In genomic region chr16:24098896-24099295, GRCh38 we compare ENCODE assay signal across 21 cellular contexts.
DNase-seq lines count a peak whose midpoint lies in the region; FAIRE-seq and TF ChIP-seq lines count a peak whose summit lies in the region.
"Had no signal": no experiment of that assay in that cellular context is flagged by ENCODE, and none has a peak within 500 bp of the region (broad histone marks: within the 10 kb centered on the region; RNA-seq: fewer than 3 reads in every experiment).

No MANE protein-coding gene starts in this region.

- H3K36me3 ChIP-seq in NT2/D1 (ENCODE audit: insufficient read depth, insufficient read length, low read length) (no peaks in the 10 kb centered on the region), endodermal cell (ENCODE audit: control insufficient read depth, insufficient read depth, low read length) (no peaks in the 10 kb centered on the region)

- no peaks in the 10 kb centered on the region for H3K79me1 ChIP-seq in H9 (ENCODE audit: insufficient read depth, low read depth, low read length, poor library complexity, severe bottlenecking)

- DNase-seq in H9 (no peak), NT2/D1 (ENCODE audit: low read depth, low spot score) (peak; percentile 57), endodermal cell (no peak), neural crest cell (ENCODE audit: low read depth, low spot score) (no peak), nucleus accumbens (lab: John Stamatoyannopoulos, UW) (no peak), GM12891 (ENCODE audit: insufficient read length, low spot score) (no peak), GM13977 (ENCODE audit: low spot score) (no peak)
- no peak for DNase-seq in activated naive CD4-positive, alpha-beta T cell treated with anti-CD3 and anti-CD28 coated beads for 36 hours
- DNase-seq: CD4-positive, CD25-positive, alpha-beta regulatory T cell; DMS53; H7; HFFc6; NCI-H1105; NCI-H1436 treated with DMSO at 0.1 percent for 48 hours; NCI-H187 treated with DMSO at 0.1 percent for 48 hours; NCI-H2107; NCI-H524; NCI-H774; PC-3 had no signal

- no peaks in the 10 kb centered on the region for H4K20me1 ChIP-seq in H9 (ENCODE audit: control insufficient read depth, insufficient read depth, insufficient read length)
- H4K20me1 ChIP-seq: BLaER1 had no signal

- no peak overlapping the region for H2AFZ ChIP-seq in H9 (ENCODE audit: low read length)

- H3K4ac ChIP-seq in H9 (ENCODE audit: low read depth, low read length) = no peak overlapping the region

- H3K9me3 Mint-ChIP-seq in H9 = peaks cover 3 to 5% of the 10 kb centered on the region in 2 experiments; a peak in 4 of 5 replicates
- peaks cover 8% of the 10 kb centered on the region for H3K9me3 Mint-ChIP-seq in endodermal cell
- H3K9me3 Mint-ChIP-seq in neural crest cell = no peaks in the 10 kb centered on the region
- H3K9me3 Mint-ChIP-seq in activated naive CD4-positive, alpha-beta T cell treated with anti-CD3 and anti-CD28 coated beads for 36 hours = no peaks in the 10 kb centered on the region
- H3K9me3 Mint-ChIP-seq: CD4-positive, CD25-positive, alpha-beta regulatory T cell had no signal

- no peak overlapping the region for H4K8ac ChIP-seq in H9 (replicated peaks; ENCODE audit: insufficient read length, low read depth, low read length)

- TF ChIP-seq CTCF in H9 (conservative IDR thresholded peaks at IDR 0.05) = no peak
- TF ChIP-seq CTCF in endodermal cell (conservative IDR thresholded peaks at IDR 0.05) = no peak
- no peak for TF ChIP-seq CTCF in neural crest cell (conservative IDR thresholded peaks at IDR 0.05)
- no peak for TF ChIP-seq CTCF in GM13977 (IDR thresholded peaks at IDR 0.05; ENCODE audit: extremely low read depth, insufficient read depth, missing control alignments)

- no peak overlapping the region for H2BK120ac ChIP-seq in H9 (ENCODE audit: low read depth, low read length, poor library complexity, severe bottlenecking)

- CTCF ChIA-PET in activated naive CD4-positive, alpha-beta T cell treated with anti-CD3 and anti-CD28 coated beads for 36 hours (lab: Charles Lee) = interaction anchor here (1.6 kb wide), 1 partner anchor 28 kb away, joined by 6 read pairs; no protein-coding TSS in a partner anchor

- no peak overlapping the region for H3K4me3 ChIP-seq in NT2/D1 (ENCODE audit: insufficient read length, low read depth)
- H3K4me3 ChIP-seq in endodermal cell (ENCODE audit: low read length) = no peak overlapping the region
- H3K4me3 ChIP-seq: BLaER1 had no signal

- H2BK15ac ChIP-seq in H9 (ENCODE audit: low read depth, low read length) = no peak overlapping the region

- FAIRE-seq in GM12891 (lab: Jason Lieb, UNC) = no peak
- FAIRE-seq: HTR-8/SVneo had no signal

- H3K27me3 ChIP-seq in H9 (ENCODE audit: insufficient read depth, low read length) (no peaks in the 10 kb centered on the region), NT2/D1 (ENCODE audit: insufficient read depth, insufficient read length) (no peaks in the 10 kb centered on the region), endodermal cell (ENCODE audit: control insufficient read depth, insufficient read depth, low read length, poor library complexity, severe bottlenecking) (no peaks in the 10 kb centered on the region)
- H3K27me3 ChIP-seq: BLaER1 had no signal

- 0 out of 5 replicates have a peak overlapping the region, but pooled peaks of 1 of the 2 experiments have one; percentile 1 for H3K4me3 Mint-ChIP-seq in H9
- no peak overlapping the region for H3K4me3 Mint-ChIP-seq in endodermal cell
- no peak overlapping the region for H3K4me3 Mint-ChIP-seq in neural crest cell
- H3K4me3 Mint-ChIP-seq in activated naive CD4-positive, alpha-beta T cell treated with anti-CD3 and anti-CD28 coated beads for 36 hours = no peak overlapping the region
- H3K4me3 Mint-ChIP-seq: CD4-positive, CD25-positive, alpha-beta regulatory T cell; HFFc6 had no signal

- H3T11ph ChIP-seq in H9 (ENCODE audit: low read length) = no peak overlapping the region

- H3K4me2 ChIP-seq in H9 (ENCODE audit: insufficient read depth, insufficient read length, low read length) = peak overlapping the region; percentile 56
- H3K4me2 ChIP-seq: BLaER1 had no signal

- no peak overlapping the region for H2AK5ac ChIP-seq in H9 (ENCODE audit: insufficient read length, low read length)

- intact Hi-C loops in activated naive CD4-positive, alpha-beta T cell treated with anti-CD3 and anti-CD28 coated beads for 36 hours (cut with micrococcal nuclease) = no loop called here

- peak overlapping the region; percentile 64 for H3K27ac ChIP-seq in H9 (ENCODE audit: insufficient read length, low read depth, low read length)
- peak overlapping the region; percentile 88 for H3K27ac ChIP-seq in endodermal cell (ENCODE audit: low read depth, low read length)
- H3K27ac ChIP-seq: BLaER1 had no signal

- no peak overlapping the region for H4K5ac ChIP-seq in H9 (ENCODE audit: insufficient read length, low read depth, low read length)

- peak overlapping the region; percentile 66 for H2BK5ac ChIP-seq in H9 (ENCODE audit: insufficient read length, low read length)

- H3K27ac Mint-ChIP-seq in H9 (peak overlapping the region; percentile 44 to 98 (median 96); a peak in 6 of 7 replicates), endodermal cell (no peak overlapping the region), neural crest cell (ENCODE audit: unreplicated experiment) (peak overlapping the region; percentile 19)
- no peak overlapping the region for H3K27ac Mint-ChIP-seq in activated naive CD4-positive, alpha-beta T cell treated with anti-CD3 and anti-CD28 coated beads for 36 hours
- H3K27ac Mint-ChIP-seq: HFFc6 had no signal

- in situ Hi-C loops in GM13977 (cut with MboI; ENCODE audit: low pct_unique_long_range_greater_than_20kb, low sequenced_read_pairs, unreplicated experiment) = no loop called here

- H3K4me1 ChIP-seq in H9 (ENCODE audit: insufficient read depth, low read length) (peaks cover 4% of the 10 kb centered on the region; the same call in 1 of the 2 replicates), NT2/D1 (ENCODE audit: insufficient read depth, insufficient read length) (no peaks in the 10 kb centered on the region), endodermal cell (ENCODE audit: control insufficient read depth, insufficient read depth, low read length) (no peaks in the 10 kb centered on the region)

- no peak overlapping the region for H2BK20ac ChIP-seq in H9 (ENCODE audit: low read depth, low read length, poor library complexity, severe bottlenecking)

- H4K91ac ChIP-seq in H9 (ENCODE audit: insufficient read length, low read depth, low read length) = no peak overlapping the region

- H2BK12ac ChIP-seq in H9 (ENCODE audit: insufficient read length, low read depth, low read length) = no peak overlapping the region

- H3K56ac ChIP-seq in H9 (ENCODE audit: insufficient read length, low read depth, low read length) = no peak overlapping the region

- H3K9me3 ChIP-seq in H9 (ENCODE audit: control insufficient read depth, low read depth, low read length) = no peaks in the 10 kb centered on the region
- H3K9me3 ChIP-seq in NT2/D1 (ENCODE audit: insufficient read depth, low read length) = 0 out of 2 replicates have a peak, but pooled peaks cover 3% of the 10 kb centered on the region
- peaks cover 5% of the 10 kb centered on the region for H3K9me3 ChIP-seq in endodermal cell (ENCODE audit: control insufficient read depth, low read length)
- H3K9me3 ChIP-seq: BLaER1 had no signal

- no peak overlapping the region for H3K14ac ChIP-seq in H9 (ENCODE audit: insufficient read depth, low read length)

- H3K27me3 Mint-ChIP-seq in H9 (ENCODE audit: low read depth) (no peaks in the 10 kb centered on the region; the same call in 1 of the 2 replicates), endodermal cell (ENCODE audit: insufficient read depth) (no peaks in the 10 kb centered on the region), neural crest cell (ENCODE audit: low read depth) (no peaks in the 10 kb centered on the region)
- H3K27me3 Mint-ChIP-seq in activated naive CD4-positive, alpha-beta T cell treated with anti-CD3 and anti-CD28 coated beads for 36 hours (ENCODE audit: low read depth) = no peaks in the 10 kb centered on the region
- H3K27me3 Mint-ChIP-seq: CD4-positive, CD25-positive, alpha-beta regulatory T cell had no signal

- H3K79me2 ChIP-seq in H9 (ENCODE audit: insufficient read depth, low read length) = no peaks in the 10 kb centered on the region

- H3K4me1 Mint-ChIP-seq in H9 (peaks cover 63% of the 10 kb centered on the region in 2 experiments), endodermal cell (peaks cover 8% of the 10 kb centered on the region), neural crest cell (peaks cover 9% of the 10 kb centered on the region)
- H3K4me1 Mint-ChIP-seq in activated naive CD4-positive, alpha-beta T cell treated with anti-CD3 and anti-CD28 coated beads for 36 hours (ENCODE audit: low read depth) = no peaks in the 10 kb centered on the region

- H3K23ac ChIP-seq in H9 (ENCODE audit: insufficient read length, low read depth, low read length) = no peak overlapping the region

- no peak for TF ChIP-seq POLR2A in GM12891 (IDR thresholded peaks at IDR 0.05; ENCODE audit: low read depth, low read length)

- H3K36me3 Mint-ChIP-seq in H9 (ENCODE audit: insufficient read depth in 1 of 3, low read depth in 3 of 3) = peaks cover 5 to 30% (median 16%) of the 10 kb centered on the region in 3 experiments; a peak in 6 of 7 replicates
- peaks cover 3% of the 10 kb centered on the region for H3K36me3 Mint-ChIP-seq in endodermal cell (ENCODE audit: low read depth)
- H3K36me3 Mint-ChIP-seq in neural crest cell (ENCODE audit: low read depth) = no peaks in the 10 kb centered on the region
- peaks cover 18% of the 10 kb centered on the region for H3K36me3 Mint-ChIP-seq in activated naive CD4-positive, alpha-beta T cell treated with anti-CD3 and anti-CD28 coated beads for 36 hours (ENCODE audit: low read depth)

- no peak overlapping the region for H3K9ac ChIP-seq in H9 (ENCODE audit: extremely low read depth, insufficient read length, low read length)
- H3K9ac ChIP-seq in NT2/D1 (ENCODE audit: insufficient read length, low read depth) = no peak overlapping the region
- no peak overlapping the region for H3K9ac ChIP-seq in endodermal cell (ENCODE audit: extremely low read depth, low read length, poor library complexity, severe bottlenecking)
- H3K9ac ChIP-seq: BLaER1 had no signal

- no peaks in the 10 kb centered on the region for H3K23me2 ChIP-seq in H9 (ENCODE audit: insufficient read length, low read depth, low read length, poor library complexity, severe bottlenecking)

- no CpG with 5 or more reads among the region's 2 CpGs for WGBS in H9 (ENCODE audit: extremely low coverage, insufficient read length, low lambda C conversion rate)
- WGBS in endodermal cell (ENCODE audit: insufficient coverage in 1 of 2, insufficient read length in 1 of 2), 2 experiments = 0 to 40% methylated on average over 1 to 2 of the region's 2 CpGs

- H3K18ac ChIP-seq in H9 (ENCODE audit: insufficient read length, low read depth, low read length) = no peak overlapping the region

TF ChIP-seq in GM12891, 5 proteins besides CTCF, POLR2A, EP300 and RAD21:
- no peak for TF ChIP-seq SPI1 (IDR thresholded peaks at IDR 0.05; ENCODE audit: low read depth, low read length)
- no peak for TF ChIP-seq PAX5 (IDR thresholded peaks at IDR 0.05; ENCODE audit: insufficient read depth, low read length, severe bottlenecking)
- no peak for TF ChIP-seq POU2F2 (IDR thresholded peaks at IDR 0.05; ENCODE audit: low read depth, low read length)
- no peak for TF ChIP-seq TAF1 (IDR thresholded peaks at IDR 0.05; ENCODE audit: low read depth, low read length)
- TF ChIP-seq POLR2AphosphoS5 (IDR thresholded peaks at IDR 0.05; ENCODE audit: low read depth, low read length) = no peak

Comparison
In these comparisons a context has a peak if more than half of its experiments do, and no peak if none do; other contexts are left out.
1. H3K27ac Mint-ChIP-seq: peak in H9 (3 of 3) and neural crest cell (single experiment); none in endodermal cell (single experiment) and activated naive CD4-positive, alpha-beta T cell treated with anti-CD3 and anti-CD28 coated beads for 36 hours (single experiment).